ENCODE assay signal across 25 cellular contexts in genomic region chr1:235187316-235187715, GRCh38. TPM values are rescaled to one million over a fixed set of nuclear protein-coding genes. Genes with fewer than 3 reads are reported as not detected.
DNase-seq lines count a peak whose midpoint lies in the region; ATAC-seq and TF ChIP-seq lines count a peak whose summit lies in the region.
"Had no signal": no experiment of that assay in that cellular context is flagged by ENCODE, and none has a peak within 500 bp of the region (broad histone marks: within the 10 kb centered on the region; RNA-seq: fewer than 3 reads in every experiment).

No MANE protein-coding gene starts in this region.

- peaks cover 3% of the 10 kb centered on the region for H3K79me2 ChIP-seq in osteoblast (ENCODE audit: insufficient read depth, low read length)

- H3K36me3 ChIP-seq in osteoblast (ENCODE audit: insufficient read depth, low read length), result peaks cover 8% of the 10 kb centered on the region

- no peak for DNase-seq in activated T-cell treated with anti-CD3 and anti-CD28 coated beads, Interleukin-2, amount 50 U/mL, for 24 hours
- DNase-seq in activated T-cell treated with anti-CD3 and anti-CD28 coated beads, Interleukin-2, amount 50 U/mL, for 4 hours, result no peak
- no peak for DNase-seq in activated naive CD4-positive, alpha-beta T cell treated with anti-CD3 and anti-CD28 coated beads, Interleukin-2, amount 50 U/mL, for 72 hours (ENCODE audit: low spot score in 2 of 2)
- DNase-seq in activated naive CD4-positive, alpha-beta T cell treated with anti-CD3 and anti-CD28 coated beads, Interleukin-2, amount 50 U/mL, for 16 hours, result no peak
- DNase-seq in NCI-H82 (lab: John Stamatoyannopoulos, UW) (peak; percentile 79), osteoblast (ENCODE audit: insufficient read length, low spot score, missing footprints) (peak; percentile 11), hypothalamus (lab: John Stamatoyannopoulos, UW) (no peak), NOMO-1 treated with dmso at 0.1 percent for 144 hours (lab: John Stamatoyannopoulos, UW; ENCODE audit: unreplicated experiment) (no peak)
- DNase-seq: ACHN; AML-193; BE2C; Calu3; CD4-positive, alpha-beta memory T cell; COR-L47; DMS 273 treated with DMSO at 0.1 percent for 48 hours; DMS79; EL; GDM1; GM23248; H7; HCEC 1CT had no signal

- H3K4me2 ChIP-seq in osteoblast (ENCODE audit: insufficient read depth, low read length), result no peak overlapping the region
- H3K4me2 ChIP-seq: BLaER1 treated with 17β-estradiol and CSF1 and Interleukin-3, amounts not matched to agents 10 nM and 100 nM had no signal

- H2AFZ ChIP-seq in osteoblast (ENCODE audit: low read length), result no peak overlapping the region
- H2AFZ ChIP-seq: GM23248 had no signal

- peak overlapping the region; percentile 23 for H3K27ac Mint-ChIP-seq in activated T-cell treated with anti-CD3 and anti-CD28 coated beads, Interleukin-2, amount 50 U/mL, for 24 hours
- peak overlapping the region; percentile 30 to 95 for H3K27ac Mint-ChIP-seq in activated naive CD4-positive, alpha-beta T cell treated with anti-CD3 and anti-CD28 coated beads, Interleukin-2, amount 50 U/mL, for 72 hours
- H3K27ac Mint-ChIP-seq: CD14-positive monocyte had no signal

- H3K27me3 ChIP-seq in osteoblast (ENCODE audit: insufficient read depth, low read length), result no peaks in the 10 kb centered on the region
- H3K27me3 ChIP-seq: BE2C; BLaER1 treated with 17β-estradiol and CSF1 and Interleukin-3, amounts not matched to agents 10 nM and 100 nM had no signal

- H3K4me1 Mint-ChIP-seq in activated T-cell treated with anti-CD3 and anti-CD28 coated beads, Interleukin-2, amount 50 U/mL, for 24 hours (ENCODE audit: low read depth), result peaks cover 14% of the 10 kb centered on the region
- peaks cover 16% of the 10 kb centered on the region for H3K4me1 Mint-ChIP-seq in activated T-cell treated with anti-CD3 and anti-CD28 coated beads, Interleukin-2, amount 50 U/mL, for 4 hours (ENCODE audit: low read depth)
- H3K4me1 Mint-ChIP-seq: CD14-positive monocyte had no signal

- H3K27me3 Mint-ChIP-seq in activated T-cell treated with anti-CD3 and anti-CD28 coated beads, Interleukin-2, amount 50 U/mL, for 24 hours, result no peaks in the 10 kb centered on the region
- no peaks in the 10 kb centered on the region for H3K27me3 Mint-ChIP-seq in activated T-cell treated with anti-CD3 and anti-CD28 coated beads, Interleukin-2, amount 50 U/mL, for 4 hours (ENCODE audit: low read depth)
- H3K27me3 Mint-ChIP-seq: CD4-positive, alpha-beta memory T cell had no signal

- H3K4me3 Mint-ChIP-seq in activated T-cell treated with anti-CD3 and anti-CD28 coated beads, Interleukin-2, amount 50 U/mL, for 24 hours, result no peak overlapping the region
- no peak overlapping the region for H3K4me3 Mint-ChIP-seq in activated T-cell treated with anti-CD3 and anti-CD28 coated beads, Interleukin-2, amount 50 U/mL, for 4 hours
- H3K4me3 Mint-ChIP-seq: CD14-positive monocyte; CD4-positive, alpha-beta memory T cell had no signal

- no peak overlapping the region for H3K4me3 ChIP-seq in osteoblast (ENCODE audit: insufficient read depth, low read length)
- H3K4me3 ChIP-seq: BLaER1 treated with 17β-estradiol and CSF1 and Interleukin-3, amounts not matched to agents 10 nM and 100 nM; GM12878; GM23248 had no signal

- ATAC-seq in activated T-cell treated with anti-CD3 and anti-CD28 coated beads, Interleukin-2, amount 50 U/mL, for 4 hours, result no peak
- no peak for ATAC-seq in activated naive CD4-positive, alpha-beta T cell treated with anti-CD3 and anti-CD28 coated beads, Interleukin-2, amount 50 U/mL, for 72 hours
- ATAC-seq: GM12878 had no signal

- no peaks in the 10 kb centered on the region for H3K9me3 Mint-ChIP-seq in activated T-cell treated with anti-CD3 and anti-CD28 coated beads, Interleukin-2, amount 50 U/mL, for 24 hours
- no peaks in the 10 kb centered on the region for H3K9me3 Mint-ChIP-seq in activated T-cell treated with anti-CD3 and anti-CD28 coated beads, Interleukin-2, amount 50 U/mL, for 4 hours
- H3K9me3 Mint-ChIP-seq in activated naive CD4-positive, alpha-beta T cell treated with anti-CD3 and anti-CD28 coated beads, Interleukin-2, amount 50 U/mL, for 72 hours, result no peaks in the 10 kb centered on the region
- H3K9me3 Mint-ChIP-seq: CD14-positive monocyte; CD4-positive, alpha-beta memory T cell had no signal

- H4K20me1 ChIP-seq in osteoblast (ENCODE audit: insufficient read depth, low read length), result no peaks in the 10 kb centered on the region

- peaks cover 64% of the 10 kb centered on the region for H3K36me3 Mint-ChIP-seq in activated T-cell treated with anti-CD3 and anti-CD28 coated beads, Interleukin-2, amount 50 U/mL, for 24 hours (ENCODE audit: low read depth)
- peaks cover 31% of the 10 kb centered on the region for H3K36me3 Mint-ChIP-seq in activated T-cell treated with anti-CD3 and anti-CD28 coated beads, Interleukin-2, amount 50 U/mL, for 4 hours (ENCODE audit: insufficient read depth)
- peaks cover 4 to 18% of the 10 kb centered on the region in 2 donors for H3K36me3 Mint-ChIP-seq in activated naive CD4-positive, alpha-beta T cell treated with anti-CD3 and anti-CD28 coated beads, Interleukin-2, amount 50 U/mL, for 72 hours

- H3K27ac ChIP-seq in osteoblast (ENCODE audit: low read depth, low read length), result no peak overlapping the region
- H3K27ac ChIP-seq: 22Rv1; BLaER1 treated with 17β-estradiol and CSF1 and Interleukin-3, amounts not matched to agents 10 nM and 100 nM; GM23248 had no signal

- H3K9me3 ChIP-seq in osteoblast (ENCODE audit: low read depth, low read length), result no peaks in the 10 kb centered on the region
- H3K9me3 ChIP-seq: BE2C; BLaER1 treated with 17β-estradiol and CSF1 and Interleukin-3, amounts not matched to agents 10 nM and 100 nM had no signal

- no peak for TF ChIP-seq CTCF in osteoblast (IDR thresholded peaks at IDR 0.05; ENCODE audit: extremely low read depth, low read depth, low read length)

- H3K4me1 ChIP-seq in osteoblast (ENCODE audit: insufficient read depth, low read length), result no peaks in the 10 kb centered on the region
- H3K4me1 ChIP-seq: BE2C; BLaER1 treated with 17β-estradiol and CSF1 and Interleukin-3, amounts not matched to agents 10 nM and 100 nM had no signal

RNA-seq across cellular contexts. Expression of gene RBM34, which starts 26.3 kb away (rescaled TPM):
- total RNA-seq in activated T-cell treated with anti-CD3 and anti-CD28 coated beads, Interleukin-2, amount 50 U/mL, for 4 hours, result 100 to 1,000 TPM; 149 to 159 (median 159) TPM
- total RNA-seq in activated naive CD4-positive, alpha-beta T cell treated with anti-CD3 and anti-CD28 coated beads, Interleukin-2, amount 50 U/mL, for 72 hours, result 100 to 1,000 TPM; 132 to 142 TPM
- 55.0 and 58.9 TPM in 2 replicates for total RNA-seq in osteoblast

RNA-seq across cellular contexts. Expression of gene TOMM20, which starts 58.7 kb away (rescaled TPM):
- 100 to 1,000 TPM; 154 to 173 (median 172) TPM for total RNA-seq in activated T-cell treated with anti-CD3 and anti-CD28 coated beads, Interleukin-2, amount 50 U/mL, for 4 hours
- total RNA-seq in activated naive CD4-positive, alpha-beta T cell treated with anti-CD3 and anti-CD28 coated beads, Interleukin-2, amount 50 U/mL, for 72 hours, result 100 to 1,000 TPM; 144 to 147 TPM
- total RNA-seq in osteoblast, result 108 and 110 TPM in 2 replicates

Comparison
In these comparisons a context has a peak if more than half of its experiments do, and no peak if none do; other contexts are left out.
1. DNase-seq: peak in NCI-H82 (single experiment) and osteoblast (single experiment); none in activated T-cell treated with anti-CD3 and anti-CD28 coated beads, Interleukin-2, amount 50 U/mL, for 24 hours (single experiment), activated T-cell treated with anti-CD3 and anti-CD28 coated beads, Interleukin-2, amount 50 U/mL, for 4 hours (single experiment), activated naive CD4-positive, alpha-beta T cell treated with anti-CD3 and anti-CD28 coated beads, Interleukin-2, amount 50 U/mL, for 72 hours (0 of 2), activated naive CD4-positive, alpha-beta T cell treated with anti-CD3 and anti-CD28 coated beads, Interleukin-2, amount 50 U/mL, for 16 hours (single experiment), hypothalamus (0 of 51) and NOMO-1 treated with dmso at 0.1 percent for 144 hours (single experiment).